ENCODE assay signal across 8 cellular contexts in the genomic region with DNA sequence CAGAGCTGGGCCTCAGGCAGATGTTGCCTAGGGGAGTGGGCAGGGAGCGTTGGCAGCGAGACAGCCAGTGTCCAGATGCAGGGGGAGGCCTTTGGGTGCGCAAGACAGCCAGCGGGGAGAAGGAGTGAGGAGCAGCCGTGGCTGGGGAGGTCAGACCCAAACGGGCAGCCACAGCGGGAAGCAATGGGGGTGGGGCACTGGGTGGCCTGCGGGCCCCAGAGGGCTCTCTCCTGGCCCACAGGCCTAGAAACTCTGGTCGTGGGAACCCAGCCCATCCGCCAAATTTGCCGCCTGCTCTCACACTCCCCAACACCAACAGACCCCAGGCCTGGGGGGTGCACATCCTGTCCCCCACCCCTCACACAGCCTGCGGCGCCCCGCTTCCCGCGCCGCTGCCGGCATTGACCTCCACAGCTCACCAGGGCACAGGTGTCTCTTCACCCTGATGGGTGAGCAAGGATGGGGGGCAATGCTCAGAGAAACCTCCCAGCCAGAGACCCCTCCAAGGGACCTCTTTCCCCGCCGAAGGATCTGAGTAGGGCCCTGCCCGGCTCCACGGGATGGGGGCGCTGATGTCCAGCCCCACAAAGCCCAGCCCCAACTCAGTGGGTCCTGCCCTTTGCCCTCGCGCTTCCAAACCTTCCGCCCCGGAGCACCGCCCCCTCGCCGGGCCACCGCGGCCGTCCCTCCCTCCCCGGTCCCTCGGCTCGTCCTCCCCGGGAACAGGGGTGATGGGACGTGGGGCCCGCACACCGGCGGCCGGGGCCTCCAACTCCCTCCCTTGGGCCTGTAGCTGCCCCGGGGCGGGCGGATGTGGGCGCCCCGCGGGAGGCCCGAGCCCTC. TPM values are rescaled to one million over a fixed set of nuclear protein-coding genes. Genes with fewer than 3 reads are reported as not detected.
DNase-seq lines count a peak whose midpoint lies in the region; ATAC-seq and TF ChIP-seq lines count a peak whose summit lies in the region.

No MANE protein-coding gene starts in this region.

- 7 to 8% methylated on average over 35 to 43 of the region's 49 CpGs for WGBS in mesodermal cell (ENCODE audit: insufficient coverage in 2 of 2), 2 experiments
- 11 to 13% methylated on average over 6 to 36 of the region's 49 CpGs for WGBS in testis, 2 donors

- no peaks in the 10 kb centered on the region for H3K27me3 Mint-ChIP-seq in activated B cell treated with CpG ODN at 0.5 μM for 24 hours

- peak overlapping the region; percentile 88 for H3K4me3 Mint-ChIP-seq in activated B cell treated with CpG ODN at 0.5 μM for 24 hours

- BruUV-seq in A673 (replicated peaks; lab: Mats Ljungman, UMichigan), result no TSS peak

- H3K4me1 ChIP-seq in A673 (ENCODE audit: insufficient read depth, low read length, poor library complexity, severe bottlenecking), result peaks cover 48% of the 10 kb centered on the region
- H3K4me1 ChIP-seq in HUES48 (ENCODE audit: control insufficient read depth, insufficient read depth, low read length), result peaks cover 50% of the 10 kb centered on the region
- H3K4me1 ChIP-seq in effector memory CD4-positive, alpha-beta T cell (ENCODE audit: control insufficient read depth, insufficient read depth, low read length, poor library complexity, severe bottlenecking), result peaks cover 69% of the 10 kb centered on the region
- H3K4me1 ChIP-seq in mesodermal cell (ENCODE audit: control insufficient read depth, insufficient read depth, low read length, poor library complexity, severe bottlenecking), result peaks cover 71% of the 10 kb centered on the region
- H3K4me1 ChIP-seq in testis, result peaks cover 54% of the 10 kb centered on the region

- H3K27me3 ChIP-seq in A673 (replicated peaks; ENCODE audit: insufficient read depth, low read depth, low read length, poor library complexity) (no peaks in the 10 kb centered on the region), HUES48 (ENCODE audit: control insufficient read depth, insufficient read depth, low read length) (no peaks in the 10 kb centered on the region), testis (no peaks in the 10 kb centered on the region)
- H3K27me3 ChIP-seq in effector memory CD4-positive, alpha-beta T cell (replicated peaks; ENCODE audit: control insufficient read depth, insufficient read depth, low read length, poor library complexity, severe bottlenecking), result no peaks in the 10 kb centered on the region

- TF ChIP-seq CTCF in A673 (conservative IDR thresholded peaks at IDR 0.05; ENCODE audit: low read depth, low read length) (no peak), activated B cell treated with CpG ODN at 0.5 μM for 24 hours (IDR thresholded peaks at IDR 0.05) (no peak), testis (IDR thresholded peaks at IDR 0.05) (peak in 2 of 3 experiments; percentile 9 to 10)

- no peaks in the 10 kb centered on the region for H3K9me3 ChIP-seq in A673 (ENCODE audit: low read depth, low read length, poor library complexity, severe bottlenecking)
- no peaks in the 10 kb centered on the region for H3K9me3 ChIP-seq in HUES48 (ENCODE audit: control insufficient read depth, insufficient read depth, low read length)
- H3K9me3 ChIP-seq in effector memory CD4-positive, alpha-beta T cell (ENCODE audit: control insufficient read depth, low read length), result no peaks in the 10 kb centered on the region
- no peaks in the 10 kb centered on the region for H3K9me3 ChIP-seq in mesodermal cell (ENCODE audit: control insufficient read depth, low read length)
- H3K9me3 ChIP-seq in testis, result no peaks in the 10 kb centered on the region

- H3K9me3 Mint-ChIP-seq in activated B cell treated with CpG ODN at 0.5 μM for 24 hours, result no peaks in the 10 kb centered on the region

- H3K36me3 ChIP-seq in A673 (ENCODE audit: insufficient read depth, low read length, poor library complexity, severe bottlenecking) (no peaks in the 10 kb centered on the region), HUES48 (ENCODE audit: control insufficient read depth, insufficient read depth, low read length) (no peaks in the 10 kb centered on the region), mesodermal cell (ENCODE audit: control insufficient read depth, insufficient read depth, low read length) (peaks cover 36% of the 10 kb centered on the region), testis (ENCODE audit: low read depth, missing control alignments) (no peaks in the 10 kb centered on the region)
- no peaks in the 10 kb centered on the region for H3K36me3 ChIP-seq in effector memory CD4-positive, alpha-beta T cell (ENCODE audit: control insufficient read depth, insufficient read depth, low read length)

- peak; percentile 26 for ATAC-seq in GM18868 (IDR thresholded peaks at IDR 0.05; ENCODE audit: unreplicated experiment)
- peak; percentile 30 for ATAC-seq in activated B cell treated with CpG ODN at 0.5 μM for 24 hours (ENCODE audit: low read depth)
- ATAC-seq in GM21619 (IDR thresholded peaks at IDR 0.05; ENCODE audit: unreplicated experiment), result no peak

- H3K27ac ChIP-seq in A673 (ENCODE audit: low read depth, low read length, poor library complexity, severe bottlenecking) (peak overlapping the region; percentile 76), HUES48 (ENCODE audit: low read depth, low read length) (peak overlapping the region; percentile 97), mesodermal cell (ENCODE audit: low read depth, low read length, severe bottlenecking) (peak overlapping the region; percentile 62), testis (peak overlapping the region; percentile 89 to 96)
- H3K27ac ChIP-seq in effector memory CD4-positive, alpha-beta T cell (ENCODE audit: insufficient read depth, low read length, poor library complexity, severe bottlenecking), result peak overlapping the region; percentile 86

- CTCF ChIA-PET in A673 (lab: Charles Lee), result interaction anchor here (0.8 kb wide), 1 partner anchor 19 kb away, joined by 3 read pairs; no protein-coding TSS in a partner anchor
- CTCF ChIA-PET in activated B cell treated with CpG ODN at 0.5 μM for 24 hours (lab: Charles Lee), result interaction anchor here (0.6 to 5.2 kb wide), 7 partner anchors 11 to 76 kb away, joined by 3 to 72 read pairs (median 21); no protein-coding TSS in a partner anchor

- peaks cover 9% of the 10 kb centered on the region for H3K36me3 Mint-ChIP-seq in activated B cell treated with CpG ODN at 0.5 μM for 24 hours (ENCODE audit: low read depth)

- POLR2A ChIA-PET in A673 (lab: Charles Lee; ENCODE audit: low non-redundant PET) (interaction anchor here (0.6 to 0.7 kb wide), 2 partner anchors 11 to 49 kb away, joined by 3 read pairs; no protein-coding TSS in a partner anchor), activated B cell treated with CpG ODN at 0.5 μM for 24 hours (lab: Charles Lee) (interaction anchor here (0.9 to 19.6 kb wide), 10 partner anchors 9 to 113 kb away, joined by 3 to 573 read pairs (median 4); a partner anchor contains a TSS)

- intact Hi-C loops in A673 (cut with micrococcal nuclease; ENCODE audit: unreplicated experiment), result no loop called here
- intact Hi-C loops in activated B cell treated with CpG ODN at 0.5 μM for 24 hours (cut with micrococcal nuclease), result loop anchor here (1.0 to 2.0 kb wide), 5 partner anchors 8 to 40 kb away; no protein-coding TSS in a partner anchor
- intact Hi-C loops in testis (cut with DNase I; ENCODE audit: low total_unique reads), result no loop called here

- no peak for DNase-seq in A673 (ENCODE audit: low spot score)
- DNase-seq in activated B cell treated with CpG ODN at 0.5 μM for 24 hours, result peak; percentile 59
- no peak for DNase-seq in effector memory CD4-positive, alpha-beta T cell
- peak; percentile 58 for DNase-seq in testis

- no peak for TF ChIP-seq POLR2A in testis (IDR thresholded peaks at IDR 0.05)

- H3K4me1 Mint-ChIP-seq in activated B cell treated with CpG ODN at 0.5 μM for 24 hours, result peaks cover 65% of the 10 kb centered on the region

- H3K4me3 ChIP-seq in A673 (ENCODE audit: low read depth, low read length, poor library complexity, severe bottlenecking) (peak overlapping the region; percentile 70), HUES48 (ENCODE audit: low read depth, low read length) (peak overlapping the region; percentile 87), mesodermal cell (ENCODE audit: extremely low read depth, insufficient read depth, low read length, poor library complexity, severe bottlenecking) (peak overlapping the region; percentile 69), testis (peak overlapping the region; percentile 72 to 78)
- H3K4me3 ChIP-seq in effector memory CD4-positive, alpha-beta T cell (ENCODE audit: insufficient read depth, low read depth, low read length, poor library complexity, severe bottlenecking), result peak overlapping the region; percentile 69

- H3K9ac ChIP-seq in HUES48 (ENCODE audit: low read depth, low read length), result peak overlapping the region; percentile 44

- H3K27ac Mint-ChIP-seq in activated B cell treated with CpG ODN at 0.5 μM for 24 hours, result peak overlapping the region; percentile 93

RNA-seq across cellular contexts. Expression of a gene that starts 0.8 kb away (rescaled TPM):
- 58.9 and 63.0 TPM in 2 replicates for total RNA-seq in A673 (2021)
- total RNA-seq in activated B cell treated with CpG ODN at 0.5 μM for 24 hours, result 103 and 126 TPM in 2 replicates
- 118 TPM for polyA plus RNA-seq in mesodermal cell (2013, experiment 1 of 2)
- polyA plus RNA-seq in mesodermal cell (2013, experiment 2 of 2), result 98.0 TPM
- 10 to 100 TPM; 39.9 to 70.0 TPM for total RNA-seq in testis
- polyA plus RNA-seq in testis (ENCODE audit: insufficient read depth, low read depth, low replicate concordance), result 28.2 TPM

RNA-seq across cellular contexts. Expression of a gene that starts 45.9 kb away (rescaled TPM):
- total RNA-seq in A673 (2021) (39.3 and 39.8 TPM in 2 replicates), activated B cell treated with CpG ODN at 0.5 μM for 24 hours (12.7 and 12.8 TPM in 2 replicates), testis (10 to 100 TPM; 25.5 to 32.0 TPM)
- polyA plus RNA-seq in mesodermal cell (2013, experiment 1 of 2), result 13.9 TPM
- 14.5 TPM for polyA plus RNA-seq in mesodermal cell (2013, experiment 2 of 2)
- 21.0 TPM for polyA plus RNA-seq in testis (ENCODE audit: insufficient read depth, low read depth, low replicate concordance)

Comparison
In these comparisons a context has a peak if more than half of its experiments do, and no peak if none do; other contexts are left out.
1. DNase-seq: peak in activated B cell treated with CpG ODN at 0.5 μM for 24 hours (single experiment) and testis (single experiment); none in A673 (single experiment) and effector memory CD4-positive, alpha-beta T cell (0 of 3).
2. CTCF ChIP-seq: peak in testis (2 of 3); none in A673 (single experiment) and activated B cell treated with CpG ODN at 0.5 μM for 24 hours (single experiment).
3. Peak in every context shown above with its lines, with median percentiles within 50 percentile points of each other: H3K27ac ChIP-seq and H3K4me3 ChIP-seq.